Comparison of ENCODE assay signal across 27 cellular contexts in the genomic region with DNA sequence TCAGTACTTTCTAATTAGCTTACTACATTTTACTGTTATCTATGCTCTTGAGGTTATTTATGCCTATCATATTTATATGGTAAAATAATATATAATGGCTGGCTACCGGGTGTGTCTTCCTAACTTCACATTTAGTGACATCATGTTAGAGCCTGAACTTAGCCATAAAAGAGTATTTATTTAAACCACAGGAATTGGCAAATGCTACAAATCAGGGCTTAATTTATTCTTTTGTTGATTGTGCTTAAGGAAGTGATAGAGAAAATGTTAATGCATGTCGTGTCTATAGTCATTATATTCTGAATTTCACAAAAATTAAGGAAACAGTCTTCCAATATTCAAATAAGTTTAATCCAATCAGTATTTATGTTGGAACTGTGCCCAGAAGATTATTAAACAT.
"Had no signal": no experiment of that assay in that cellular context is flagged by ENCODE, and none has a peak within 500 bp of the region (broad histone marks: within the 10 kb centered on the region; RNA-seq: fewer than 3 reads in every experiment).

No MANE protein-coding gene starts in this region.

- H3K27me3 ChIP-seq: MG63, Peyer's patch, SJCRH30 had no signal

- DNase-seq: activated CD4-positive, alpha-beta T cell treated with anti-CD3 and anti-CD28 coated beads for 4 hours; activated CD8-positive, alpha-beta memory T cell treated with anti-CD3 and anti-CD28 coated beads, Interleukin-2, amount 50 U/mL, for 4 hours; activated CD8-positive, alpha-beta T cell treated with anti-CD3 and anti-CD28 coated beads for 36 hours; activated naive CD4-positive, alpha-beta T cell treated with anti-CD3 and anti-CD28 coated beads, Interleukin-2, amount 50 U/mL, for 16 hours; activated naive CD8-positive, alpha-beta T cell treated with anti-CD3 and anti-CD28 coated beads, Interleukin-2, amount 10 ng/mL, durations not matched to agents 7 days and 5 days; aorta; cerebellar nuclear complex; MV-4-11; NCI-H1092 treated with DMSO at 0.1 percent for 48 hours; NCI-H1417 treated with DMSO at 0.1 percent for 48 hours; NCI-H1694; NCI-H2029; NCI-H2107; NCI-H2171 treated with DMSO at 0.1 percent for 48 hours; NCI-H345; NCI-H510A; NCI-H526 treated with DMSO at 0.1 percent for 48 hours; NK-92 treated with Interleukin-12 subunit alpha and Interleukin-12 subunit beta, amount 100 ng/mL, for 24 hours; OCI-M1; Peyer's patch; Right ventricle myocardium superior; SJCRH30; SW 1271 had no signal

- ATAC-seq: activated CD4-positive, CD25-positive, alpha-beta regulatory T cell treated with anti-CD3 and anti-CD28 coated beads, Interleukin-2, amount 50 U/mL, for 24 hours; activated CD8-positive, alpha-beta T cell treated with anti-CD3 and anti-CD28 coated beads for 36 hours; SK-N-SH treated with all-trans-retinoic acid at 6 μM for 48 hours had no signal

- H3K27ac Mint-ChIP-seq: activated CD8-positive, alpha-beta T cell treated with anti-CD3 and anti-CD28 coated beads for 36 hours; activated naive CD8-positive, alpha-beta T cell treated with anti-CD3 and anti-CD28 coated beads, Interleukin-2, amount 10 ng/mL, durations not matched to agents 7 days and 5 days had no signal

- H3K27ac ChIP-seq: Peyer's patch, RWPE1, SJCRH30 had no signal

- H3K27me3 Mint-ChIP-seq: activated CD8-positive, alpha-beta T cell treated with anti-CD3 and anti-CD28 coated beads for 36 hours; activated naive CD8-positive, alpha-beta T cell treated with anti-CD3 and anti-CD28 coated beads, Interleukin-2, amount 10 ng/mL, durations not matched to agents 7 days and 5 days had no signal

- H3K4me3 Mint-ChIP-seq: activated CD8-positive, alpha-beta T cell treated with anti-CD3 and anti-CD28 coated beads for 36 hours; activated naive CD8-positive, alpha-beta T cell treated with anti-CD3 and anti-CD28 coated beads, Interleukin-2, amount 10 ng/mL, durations not matched to agents 7 days and 5 days had no signal

- H3K4me3 ChIP-seq: MG63, Peyer's patch, SJCRH30 had no signal

- H3K4me1 Mint-ChIP-seq: activated naive CD8-positive, alpha-beta T cell treated with anti-CD3 and anti-CD28 coated beads, Interleukin-2, amount 10 ng/mL, durations not matched to agents 7 days and 5 days had no signal

- H3K4me1 ChIP-seq: Peyer's patch, SJCRH30 had no signal

- H3K9me3 ChIP-seq: MG63, Peyer's patch, SJCRH30 had no signal

- H3K36me3 ChIP-seq: MG63, Peyer's patch, SJCRH30 had no signal
